Comparison of ENCODE assay signal across 8 cellular contexts in the genomic region with DNA sequence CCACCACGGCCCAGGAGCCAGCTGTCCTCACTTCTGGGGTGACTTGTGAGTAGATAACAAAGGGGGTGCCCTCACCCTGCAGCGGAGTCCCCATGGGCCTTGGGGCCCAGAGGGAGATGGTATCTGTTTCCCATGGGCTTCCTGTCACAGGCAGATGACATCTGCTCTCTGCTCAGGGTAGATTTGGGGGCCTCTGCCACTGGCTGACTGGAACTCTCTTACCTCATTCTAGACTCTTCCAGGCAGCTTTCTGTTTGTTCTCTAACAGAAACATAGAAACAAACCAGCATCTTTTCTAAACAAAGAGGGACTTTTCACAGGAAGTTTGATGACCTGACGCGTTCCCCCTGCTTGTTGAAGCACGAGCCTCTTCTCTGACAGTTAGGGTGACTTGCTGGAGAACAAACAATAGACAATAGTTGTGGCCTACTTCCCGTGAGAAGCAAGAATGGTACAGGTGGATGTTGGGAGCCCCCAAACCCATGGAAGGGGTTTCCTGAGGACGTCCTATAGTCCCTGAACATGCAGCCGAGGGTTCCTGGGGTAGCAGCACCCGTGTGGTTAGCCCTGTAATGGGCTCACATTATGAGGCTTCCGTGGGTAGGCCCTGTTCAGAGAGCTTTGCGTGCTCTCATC.
DNase-seq lines count a peak whose midpoint lies in the region; ATAC-seq, FAIRE-seq and TF ChIP-seq lines count a peak whose summit lies in the region.

No MANE protein-coding gene starts in this region.

- CTCF ChIA-PET in activated CD4-positive, alpha-beta T cell treated with anti-CD3 and anti-CD28 coated beads, Interleukin-2, amount 10 ng/mL, durations not matched to agents 7 days and 5 days (lab: Charles Lee) = interaction anchor here (0.9 to 1.7 kb wide), 4 partner anchors 17 to 212 kb away, joined by 3 to 4 read pairs (median 4); no protein-coding TSS in a partner anchor

- peak; percentile 78 for DNase-seq in activated CD4-positive, alpha-beta T cell treated with anti-CD3 and anti-CD28 coated beads, Interleukin-2, amount 10 ng/mL, durations not matched to agents 7 days and 5 days
- peak; percentile 64 to 88 for DNase-seq in erythroblast (lab: John Stamatoyannopoulos, UW)
- DNase-seq in stimulated activated CD8-positive, alpha-beta memory T cell treated with anti-CD3 and anti-CD28 coated beads, Interleukin-15, amount 100 ng/mL, for 4 hours (ENCODE audit: low read depth in 2 of 2) = peak; percentile 23 to 43
- no peak for DNase-seq in GF-D8 (lab: John Stamatoyannopoulos, UW)
- DNase-seq in ureter (ENCODE audit: low spot score) = no peak
- DNase-seq in pancreas = no peak

- no peak for FAIRE-seq in pancreas (lab: Jason Lieb, UNC)

- no peaks in the 10 kb centered on the region for H3K36me3 ChIP-seq in pancreas

- H3K4me1 Mint-ChIP-seq in activated CD4-positive, alpha-beta T cell treated with anti-CD3 and anti-CD28 coated beads, Interleukin-2, amount 10 ng/mL, durations not matched to agents 7 days and 5 days = peaks cover 67% of the 10 kb centered on the region

- H3K27ac ChIP-seq in pancreas = peak overlapping the region in 1 of 4 donors; percentile 5

- TF ChIP-seq POLR2A in erythroblast (IDR thresholded peaks at IDR 0.05; ENCODE audit: low read length) = no peak

- H3K9me3 Mint-ChIP-seq in activated CD4-positive, alpha-beta T cell treated with anti-CD3 and anti-CD28 coated beads, Interleukin-2, amount 10 ng/mL, durations not matched to agents 7 days and 5 days = no peaks in the 10 kb centered on the region

- H3K4me1 ChIP-seq in pancreas = peaks cover 0 to 12% (median 6%) of the 10 kb centered on the region in 3 donors

- peak overlapping the region; percentile 7 for H3K4me3 Mint-ChIP-seq in activated CD4-positive, alpha-beta T cell treated with anti-CD3 and anti-CD28 coated beads, Interleukin-2, amount 10 ng/mL, durations not matched to agents 7 days and 5 days

- no peaks in the 10 kb centered on the region for H3K27me3 ChIP-seq in pancreas

- H3K27ac Mint-ChIP-seq in activated CD4-positive, alpha-beta T cell treated with anti-CD3 and anti-CD28 coated beads, Interleukin-2, amount 10 ng/mL, durations not matched to agents 7 days and 5 days = peak overlapping the region; percentile 95

- H3K36me3 Mint-ChIP-seq in activated CD4-positive, alpha-beta T cell treated with anti-CD3 and anti-CD28 coated beads, Interleukin-2, amount 10 ng/mL, durations not matched to agents 7 days and 5 days (ENCODE audit: low read depth) = peaks cover 11% of the 10 kb centered on the region

- H3K27me3 Mint-ChIP-seq in activated CD4-positive, alpha-beta T cell treated with anti-CD3 and anti-CD28 coated beads, Interleukin-2, amount 10 ng/mL, durations not matched to agents 7 days and 5 days = no peaks in the 10 kb centered on the region

- WGBS in pancreas, 2 donors = 83 to 87% methylated on average over 11 of the region's 11 CpGs

- intact Hi-C loops in pancreas (cut with DNase I) = no loop called here

- no peaks in the 10 kb centered on the region for H3K9me3 ChIP-seq in pancreas

- peak; percentile 84 for ATAC-seq in GM18517 (IDR thresholded peaks at IDR 0.05; ENCODE audit: unreplicated experiment)
- peak; percentile 81 for ATAC-seq in HG02938 (IDR thresholded peaks at IDR 0.05; ENCODE audit: unreplicated experiment)
- no peak for ATAC-seq in pancreas

- no peak for TF ChIP-seq CTCF in pancreas (IDR thresholded peaks at IDR 0.05)

- POLR2A ChIA-PET in activated CD4-positive, alpha-beta T cell treated with anti-CD3 and anti-CD28 coated beads, Interleukin-2, amount 10 ng/mL, durations not matched to agents 7 days and 5 days (lab: Charles Lee) = no interaction called here

- no peak overlapping the region for H3K4me3 ChIP-seq in pancreas

Comparison
In these comparisons a context has a peak if more than half of its experiments do, and no peak if none do; other contexts are left out.
1. ATAC-seq: peak in GM18517 (single experiment) and HG02938 (single experiment); none in pancreas (0 of 4).
2. DNase-seq: peak in activated CD4-positive, alpha-beta T cell treated with anti-CD3 and anti-CD28 coated beads, Interleukin-2, amount 10 ng/mL, durations not matched to agents 7 days and 5 days (single experiment), erythroblast (2 of 2) and stimulated activated CD8-positive, alpha-beta memory T cell treated with anti-CD3 and anti-CD28 coated beads, Interleukin-15, amount 100 ng/mL, for 4 hours (2 of 2); none in GF-D8 (single experiment), ureter (single experiment) and pancreas (0 of 6).